In the genomic region with DNA sequence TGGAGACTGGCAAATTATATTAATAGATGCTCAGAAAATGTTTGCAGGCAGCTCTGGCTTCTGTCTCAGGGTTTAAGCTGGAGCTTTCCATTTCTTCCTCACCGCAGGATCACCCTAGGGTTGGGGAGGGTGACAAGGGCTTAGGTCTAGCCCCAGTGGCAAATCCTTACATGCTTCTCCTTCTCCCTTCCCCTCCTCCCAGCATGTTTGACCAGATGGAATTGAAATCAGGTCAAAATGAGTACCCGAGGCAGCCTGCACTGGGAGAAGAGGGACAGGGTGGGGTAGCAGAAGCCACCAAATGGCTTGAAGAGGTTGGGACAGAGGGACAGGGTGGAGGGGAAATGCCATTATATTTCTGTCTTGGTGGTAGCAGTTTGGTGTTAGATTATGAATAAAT, we compare ENCODE assay signal across 21 cellular contexts. TPM values are rescaled to one million over a fixed set of nuclear protein-coding genes. Genes with fewer than 3 reads are reported as not detected.
DNase-seq lines count a peak whose midpoint lies in the region; ATAC-seq and TF ChIP-seq lines count a peak whose summit lies in the region.
"Had no signal": no experiment of that assay in that cellular context is flagged by ENCODE, and none has a peak within 500 bp of the region (broad histone marks: within the 10 kb centered on the region; RNA-seq: fewer than 3 reads in every experiment).

No MANE protein-coding gene starts in this region.

- H3K9me3 ChIP-seq in AG04450 (ENCODE audit: control insufficient read depth, insufficient read depth, low read length) (no peaks in the 10 kb centered on the region; the same call in 1 of the 2 replicates), gastroesophageal sphincter (no peaks in the 10 kb centered on the region), neuron (ENCODE audit: low read length) (no peaks in the 10 kb centered on the region)
- H3K9me3 ChIP-seq: A549, ascending aorta had no signal

- no peak for TF ChIP-seq POLR2A in gastroesophageal sphincter (IDR thresholded peaks at IDR 0.05)

- no peak for TF ChIP-seq EP300 in gastroesophageal sphincter (IDR thresholded peaks at IDR 0.05)

- H3K27me3 ChIP-seq in AG04450 (ENCODE audit: control insufficient read depth, insufficient read depth, low read length), result no peaks in the 10 kb centered on the region
- H3K27me3 ChIP-seq in gastroesophageal sphincter, result no peaks in the 10 kb centered on the region
- H3K27me3 ChIP-seq in neuron (ENCODE audit: insufficient read depth, low read length), result no peaks in the 10 kb centered on the region
- H3K27me3 ChIP-seq: ascending aorta, foreskin keratinocyte had no signal

- 0 to 67% methylated on average over 1 of the region's 2 CpGs for WGBS in gastroesophageal sphincter (ENCODE audit: low coverage in 1 of 2), 2 donors

- ATAC-seq in gastroesophageal sphincter (no peak), GM18520 (IDR thresholded peaks at IDR 0.05; ENCODE audit: unreplicated experiment) (no peak), GM21717 (IDR thresholded peaks at IDR 0.05; ENCODE audit: unreplicated experiment) (no peak), HG03097 (IDR thresholded peaks at IDR 0.05; ENCODE audit: low FRiP score, unreplicated experiment) (no peak)
- ATAC-seq: A549; activated CD8-positive, alpha-beta T cell treated with anti-CD3 and anti-CD28 coated beads for 36 hours; foreskin keratinocyte; left lobe of liver; PC-3 had no signal

- H3K4me3 ChIP-seq in AG04450 (ENCODE audit: low read depth, low read length) (peak overlapping the region; percentile 73), WI38 (ENCODE audit: low read depth, low read length) (peak overlapping the region; percentile 61), gastroesophageal sphincter (peak overlapping the region; percentile 54 to 55), neuron (ENCODE audit: low read length) (peak overlapping the region; percentile 84)
- H3K4me3 ChIP-seq: A549 had no signal

- H3K27ac ChIP-seq in AG04450 (ENCODE audit: low read depth, low read length), result no peak overlapping the region
- peak overlapping the region; percentile 21 to 75 (median 68) for H3K27ac ChIP-seq in gastroesophageal sphincter
- H3K27ac ChIP-seq: A549, ascending aorta, C4-2B, foreskin keratinocyte, VCaP had no signal

- CTCF ChIA-PET in AG04450 (lab: Charles Lee), result no interaction called here

- TF ChIP-seq CTCF in AG04450 (IDR thresholded peaks at IDR 0.05; ENCODE audit: low read depth, low read length) (no peak), WI38 (IDR thresholded peaks at IDR 0.05; ENCODE audit: low read depth, low read length) (no peak), gastroesophageal sphincter (IDR thresholded peaks at IDR 0.05) (no peak)

- DNase-seq in AG04450 (ENCODE audit: low read depth, low spot score) (no peak), NCI-H2171 (lab: John Stamatoyannopoulos, UW) (no peak)
- DNase-seq: activated CD8-positive, alpha-beta T cell treated with anti-CD3 and anti-CD28 coated beads for 36 hours; activated naive CD4-positive, alpha-beta T cell treated with Interleukin-2 at 50 U/mL for 16 hours; activated T-cell treated with anti-CD3 and anti-CD28 coated beads, Interleukin-2, amount 50 U/mL, for 24 hours; foreskin keratinocyte; NCI-H1436; PC-3; SHP77 treated with DMSO at 0.1 percent for 48 hours; stimulated activated CD4-positive, alpha-beta T cell treated with anti-CD3 and anti-CD28 coated beads, Interleukin-2, amount 100 ng/mL, for 48 hours had no signal

- H3K36me3 ChIP-seq in gastroesophageal sphincter, result no peaks in the 10 kb centered on the region
- H3K36me3 ChIP-seq in neuron (ENCODE audit: insufficient read depth, low read length), result no peaks in the 10 kb centered on the region
- H3K36me3 ChIP-seq: ascending aorta had no signal

- H2AFZ ChIP-seq in neuron (ENCODE audit: low read depth, low read length), result no peak overlapping the region

- peaks cover 0 to 12% (median 0%) of the 10 kb centered on the region in 3 donors for H3K4me1 ChIP-seq in gastroesophageal sphincter
- H3K4me1 ChIP-seq in neuron (ENCODE audit: insufficient read depth, low read length), result peaks cover 9% of the 10 kb centered on the region
- H3K4me1 ChIP-seq: A549, ascending aorta had no signal

- POLR2A ChIA-PET in AG04450 (lab: Yijun Ruan, JAX), result no interaction called here

RNA-seq across cellular contexts. Expression of gene TMEM35A, which starts 1.6 kb away (rescaled TPM):
- polyA plus RNA-seq in AG04450 (2011; rRNA removed), result 54.9 and 58.6 TPM in 2 replicates
- 32.5 and 37.3 TPM in 2 replicates for polyA minus RNA-seq in AG04450 (2011; rRNA and poly(A)+ RNA removed)
- 10 to 100 TPM in 3 of 4 donors, 1 to 10 TPM in 1; 9.3 to 26.1 (median 16.9) TPM for total RNA-seq in gastroesophageal sphincter
- total RNA-seq: activated CD8-positive, alpha-beta T cell treated with anti-CD3 and anti-CD28 coated beads for 36 hours; ascending aorta; left lobe of liver; PC-3 had no signal
- polyA plus RNA-seq: A549 had no signal

RNA-seq across cellular contexts. Expression of gene CENPI, which starts 17.7 kb away (rescaled TPM):
- polyA plus RNA-seq in AG04450 (2011; rRNA removed), result 3.7 and 5.0 TPM in 2 replicates
- polyA minus RNA-seq in AG04450 (2011; rRNA and poly(A)+ RNA removed), result 8.3 and 9.1 TPM in 2 replicates
- 1 to 10 TPM in 3 of 4 donors, under 1 TPM in 1; 0.93 to 3.1 (median 2.1) TPM for total RNA-seq in gastroesophageal sphincter
- total RNA-seq: ascending aorta had no signal

RNA-seq across cellular contexts. Expression of gene TRMT2B, which starts 28.4 kb away (rescaled TPM):
- 12.1 and 14.2 TPM in 2 replicates for polyA plus RNA-seq in AG04450 (2011; rRNA removed)
- polyA minus RNA-seq in AG04450 (2011; rRNA and poly(A)+ RNA removed), result 14.3 and 14.4 TPM in 2 replicates
- 10 to 100 TPM; 11.3 to 22.7 (median 16.7) TPM for total RNA-seq in gastroesophageal sphincter
